21 cellular contexts compared by ENCODE assay signal in the genomic region with DNA sequence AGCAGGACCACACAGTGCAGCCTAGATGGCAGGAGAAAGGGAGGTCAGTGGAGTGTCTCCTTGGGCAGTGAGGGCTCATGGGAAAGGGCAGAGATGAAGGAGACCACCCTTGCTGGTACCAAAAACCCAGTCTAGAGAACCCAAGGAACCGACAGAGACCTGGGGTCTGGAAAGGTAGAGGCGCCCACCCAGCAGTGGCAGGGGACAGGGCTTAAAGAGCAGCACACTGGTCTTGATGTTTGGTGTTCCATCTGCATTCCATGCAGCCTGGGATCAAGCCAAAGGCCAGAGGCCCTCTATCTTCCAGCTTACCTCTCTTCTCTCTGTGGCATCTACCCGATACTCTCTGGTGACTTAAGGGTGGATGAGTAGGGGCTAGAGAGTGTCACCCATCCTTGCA.
"Had no signal": no experiment of that assay in that cellular context is flagged by ENCODE, and none has a peak within 500 bp of the region (broad histone marks: within the 10 kb centered on the region; RNA-seq: fewer than 3 reads in every experiment).

No MANE protein-coding gene starts in this region.

- H3K4me3 Mint-ChIP-seq: dendritic cell treated with granulocyte-macrophage colony-stimulating factor and Interleukin-4, amounts not matched to agents 40 ng/mL and 50 ng/mL, for 4 days; memory B cell; natural killer cell; stimulated activated effector memory CD8-positive, alpha-beta T cell treated with anti-CD3 and anti-CD28 coated beads, Interleukin-12 subunit alpha, Interleukin-12 subunit beta, amount 100 ng/mL, for 72 hours had no signal

- H3K9me3 ChIP-seq: esophagus squamous epithelium, neutrophil, pancreas, prostate gland, sigmoid colon, thyroid gland had no signal

- H3K36me3 ChIP-seq: esophagus squamous epithelium, neutrophil, pancreas, prostate gland, sigmoid colon, stomach, thyroid gland had no signal

- H3K27ac ChIP-seq: esophagus squamous epithelium, neutrophil, pancreas, prostate gland, sigmoid colon, stomach, thyroid gland had no signal

- ATAC-seq: left lobe of liver; natural killer cell; pancreas; right cardiac atrium; stimulated activated effector memory CD8-positive, alpha-beta T cell treated with anti-CD3 and anti-CD28 coated beads, Interleukin-12 subunit alpha, Interleukin-12 subunit beta, amount 100 ng/mL, for 72 hours had no signal

- H3K4me1 Mint-ChIP-seq: memory B cell; stimulated activated effector memory CD8-positive, alpha-beta T cell treated with anti-CD3 and anti-CD28 coated beads, Interleukin-12 subunit alpha, Interleukin-12 subunit beta, amount 100 ng/mL, for 72 hours had no signal

- DNase-seq: effector memory CD4-positive, alpha-beta T cell; erythroblast; esophagus squamous epithelium; foreskin melanocyte; natural killer cell; pancreas; right cardiac atrium; sigmoid colon; stimulated activated CD4-positive, alpha-beta T cell treated with anti-CD3 and anti-CD28 coated beads, Interleukin-2, amount 100 ng/mL, for 24 hours; stimulated activated CD4-positive, alpha-beta T cell treated with anti-CD3 and anti-CD28 coated beads, Interleukin-4, amount 100 ng/mL, for 24 hours; stimulated activated naive CD4-positive, alpha-beta T cell treated with Interleukin-2 at 50 U/mL for 16 hours; stomach; thyroid gland; trophoblast cell had no signal

- H3K9me3 Mint-ChIP-seq: dendritic cell treated with granulocyte-macrophage colony-stimulating factor and Interleukin-4, amounts not matched to agents 40 ng/mL and 50 ng/mL, for 4 days; memory B cell; natural killer cell; stimulated activated effector memory CD8-positive, alpha-beta T cell treated with anti-CD3 and anti-CD28 coated beads, Interleukin-12 subunit alpha, Interleukin-12 subunit beta, amount 100 ng/mL, for 72 hours had no signal

- H3K27ac Mint-ChIP-seq: dendritic cell treated with granulocyte-macrophage colony-stimulating factor and Interleukin-4, amounts not matched to agents 40 ng/mL and 50 ng/mL, for 4 days; memory B cell; natural killer cell; stimulated activated effector memory CD8-positive, alpha-beta T cell treated with anti-CD3 and anti-CD28 coated beads, Interleukin-12 subunit alpha, Interleukin-12 subunit beta, amount 100 ng/mL, for 72 hours had no signal

- H3K4me1 ChIP-seq: pancreas, prostate gland, sigmoid colon, stomach, thyroid gland had no signal

- H3K4me3 ChIP-seq: esophagus squamous epithelium, lung, pancreas, prostate gland, sigmoid colon, stomach, thyroid gland had no signal

- H3K36me3 Mint-ChIP-seq: memory B cell; natural killer cell; stimulated activated effector memory CD8-positive, alpha-beta T cell treated with anti-CD3 and anti-CD28 coated beads, Interleukin-12 subunit alpha, Interleukin-12 subunit beta, amount 100 ng/mL, for 72 hours had no signal

- H3K27me3 ChIP-seq: esophagus squamous epithelium, neutrophil, sigmoid colon, stomach, thyroid gland had no signal
